ENCODE assay signal across 11 cellular contexts in the genomic region with DNA sequence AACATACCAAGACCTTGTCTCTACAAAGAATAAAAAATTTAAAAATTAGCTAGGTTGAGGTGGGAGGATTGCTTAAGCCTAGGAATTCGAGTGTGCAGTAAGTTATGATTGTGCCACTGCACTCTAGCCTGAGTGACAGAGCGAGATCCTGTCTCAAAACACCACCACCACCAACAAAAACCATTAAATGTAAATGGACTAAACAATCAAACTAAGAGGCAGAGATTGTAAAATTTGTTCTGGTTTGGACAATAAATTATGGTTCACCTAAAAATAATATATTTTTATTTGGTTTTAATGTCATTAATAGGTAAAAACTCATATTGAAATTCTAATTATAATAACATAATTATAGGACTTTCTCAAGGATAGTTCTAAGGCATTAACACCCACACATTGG.
"Had no signal": no experiment of that assay in that cellular context is flagged by ENCODE, and none has a peak within 500 bp of the region (broad histone marks: within the 10 kb centered on the region; RNA-seq: fewer than 3 reads in every experiment).

No MANE protein-coding gene starts in this region.

- H3K4me2 ChIP-seq: GM23338 had no signal

- DNase-seq: GM23248, GOT3, H7, H9, HCEC 1CT, HFFc6 had no signal

- ATAC-seq: GM23338, HCT116 had no signal

- H3K27ac ChIP-seq: GM23248 had no signal

- H2AFZ ChIP-seq: GM23248, GM23338 had no signal

- H3K4me1 ChIP-seq: HAP-1 had no signal

- H3K4me3 ChIP-seq: GM23248, GM23338, HAP-1 had no signal

- H3K36me3 ChIP-seq: HAP-1 had no signal

- H3K9ac ChIP-seq: GM23248 had no signal

- FAIRE-seq: H1, H54 had no signal
